In genomic region chr5:10564838-10565784, GRCh38 we compare ENCODE assay signal across 9 cellular contexts. TPM values are rescaled to one million over a fixed set of nuclear protein-coding genes. Genes with fewer than 3 reads are reported as not detected.
DNase-seq lines count a peak whose midpoint lies in the region; ATAC-seq and TF ChIP-seq lines count a peak whose summit lies in the region.
"Had no signal": no experiment of that assay in that cellular context is flagged by ENCODE, and none has a peak within 500 bp of the region (broad histone marks: within the 10 kb centered on the region; RNA-seq: fewer than 3 reads in every experiment).

No MANE protein-coding gene starts in this region.

- no peak for ATAC-seq in GM21360 (IDR thresholded peaks at IDR 0.05; ENCODE audit: unreplicated experiment)

- H3K27me3 Mint-ChIP-seq in nephron (ENCODE audit: low read depth), result peaks cover 65% of the 10 kb centered on the region

- H3K4me3 ChIP-seq in SK-N-MC (peak overlapping the region; percentile 93), epithelial cell of proximal tubule (ENCODE audit: low read depth, low read length) (peak overlapping the region; percentile 83)

- H3K27ac Mint-ChIP-seq in nephron, result no peak overlapping the region

- H3K4me1 Mint-ChIP-seq in nephron, result peaks cover 28% of the 10 kb centered on the region

- H3K4me3 Mint-ChIP-seq in nephron, result peak overlapping the region; percentile 82 to 87 (median 84)

- H3K36me3 ChIP-seq in SK-N-MC (ENCODE audit: insufficient read depth, low read length), result no peaks in the 10 kb centered on the region

- H3K9me3 Mint-ChIP-seq in nephron, result no peaks in the 10 kb centered on the region

- H3K36me3 Mint-ChIP-seq in nephron (ENCODE audit: low read depth), result no peaks in the 10 kb centered on the region

- H3K9ac ChIP-seq in SK-N-MC (ENCODE audit: insufficient read length), result peak overlapping the region; percentile 41

- TF ChIP-seq CTCF in epithelial cell of proximal tubule (conservative IDR thresholded peaks at IDR 0.05; ENCODE audit: low read depth, low read length) (no peak), nephron (IDR thresholded peaks at IDR 0.05; ENCODE audit: unreplicated experiment in 3 of 3) (no peak)

- H3K27ac ChIP-seq in SK-N-MC, result no peak overlapping the region
- H3K27ac ChIP-seq: 22Rv1 had no signal

- no peaks in the 10 kb centered on the region for H3K9me3 ChIP-seq in SK-N-MC (ENCODE audit: low read depth, low read length)

- DNase-seq in DMS 273 (lab: John Stamatoyannopoulos, UW; ENCODE audit: unreplicated experiment), result peak; percentile 68
- DNase-seq in DMS 273 treated with DMSO at 0.1 percent for 48 hours (lab: John Stamatoyannopoulos, UW), result no peak
- DNase-seq in SK-N-MC (ENCODE audit: low read depth, low spot score), result no peak
- DNase-seq in epithelial cell of proximal tubule (ENCODE audit: low read depth), result no peak
- DNase-seq in anterior cingulate cortex (lab: John Stamatoyannopoulos, UW), result no peak
- no peak for DNase-seq in DMS79 treated with DMSO at 0.1 percent for 48 hours (lab: John Stamatoyannopoulos, UW)

RNA-seq across cellular contexts. Expression of gene ANKRD33B, which starts 1.2 kb away (rescaled TPM):
- total RNA-seq in epithelial cell of proximal tubule, result 2.3 and 3.9 TPM in 2 replicates
